Comparison of ENCODE assay signal across 1 cellular context in genomic region chr17:45247429-45248131, GRCh38.
TF ChIP-seq lines count a peak whose summit lies in the region.

No MANE protein-coding gene starts in this region.

TF ChIP-seq in A549, 52 proteins besides CTCF, POLR2A, EP300 and RAD21 (continued from another document):
- TF ChIP-seq ELK1 (IDR thresholded peaks at IDR 0.05; ENCODE audit: low read depth, low read length), result no peak
- TF ChIP-seq KDM5A (IDR thresholded peaks at IDR 0.05), result no peak
- TF ChIP-seq E2F6 (IDR thresholded peaks at IDR 0.05; ENCODE audit: borderline replicate concordance, low read depth), result peak; percentile 60; the same call in 1 of the 2 replicates
- TF ChIP-seq BCL3 (IDR thresholded peaks at IDR 0.05), result peak; percentile 81; the same call in 2 of the 3 replicates
- 0 out of 2 replicates have a peak, but pooled peaks have one; percentile 36 for TF ChIP-seq HOXB5 (CRISPR knock-in tag; IDR thresholded peaks at IDR 0.05)
- TF ChIP-seq JUNB (IDR thresholded peaks at IDR 0.05), result 0 out of 2 replicates have a peak, but pooled peaks have one; percentile 17
- no peak for TF ChIP-seq RNF2 (IDR thresholded peaks at IDR 0.05; ENCODE audit: borderline replicate concordance, low read depth)
- no peak; the same call in 1 of the 2 replicates for TF ChIP-seq REST (IDR thresholded peaks at IDR 0.05)
- no peak for TF ChIP-seq HDAC2 (IDR thresholded peaks at IDR 0.05)
- no peak for TF ChIP-seq HES2 (IDR thresholded peaks at IDR 0.05)
- TF ChIP-seq FOSB (CRISPR knock-in tag; IDR thresholded peaks at IDR 0.05), result no peak
- TF ChIP-seq CEBPB (IDR thresholded peaks at IDR 0.05), result no peak
- TF ChIP-seq CHD2 (IDR thresholded peaks at IDR 0.05; ENCODE audit: low read length, partially characterized antibody), result no peak
- TF ChIP-seq KDM1A (IDR thresholded peaks at IDR 0.05; ENCODE audit: low read depth), result no peak
- TF ChIP-seq ZSCAN20 (CRISPR knock-in tag; IDR thresholded peaks at IDR 0.05), result no peak
- peak; percentile 92 for TF ChIP-seq BHLHE40 (IDR thresholded peaks at IDR 0.05; ENCODE audit: low read depth, low read length)
